Comparison of ENCODE assay signal across 14 cellular contexts in genomic region chr11:100908746-100909145, GRCh38.
DNase-seq lines count a peak whose midpoint lies in the region; ATAC-seq, FAIRE-seq and TF ChIP-seq lines count a peak whose summit lies in the region.
"Had no signal": no experiment of that assay in that cellular context is flagged by ENCODE, and none has a peak within 500 bp of the region (broad histone marks: within the 10 kb centered on the region; RNA-seq: fewer than 3 reads in every experiment).

No MANE protein-coding gene starts in this region.

- H3K4me3 Mint-ChIP-seq in endothelial cell (ENCODE audit: unreplicated experiment) = no peak overlapping the region

- no peaks in the 10 kb centered on the region for H3K4me1 Mint-ChIP-seq in endothelial cell (ENCODE audit: unreplicated experiment)

- H3K9me3 ChIP-seq in WERI-Rb-1 (ENCODE audit: severe bottlenecking) = no peaks in the 10 kb centered on the region
- no peaks in the 10 kb centered on the region for H3K9me3 ChIP-seq in kidney (ENCODE audit: control insufficient read depth in 1 of 2, low read length in 2 of 2)
- H3K9me3 ChIP-seq: colonic mucosa had no signal

- H3K4me1 ChIP-seq in kidney (ENCODE audit: control insufficient read depth in 1 of 2, insufficient read depth in 1 of 2, low read depth in 1 of 2, low read length in 2 of 2) = no peaks in the 10 kb centered on the region
- H3K4me1 ChIP-seq: colonic mucosa had no signal

- no peak overlapping the region for H3K27ac Mint-ChIP-seq in endothelial cell (ENCODE audit: unreplicated experiment)
- H3K27ac Mint-ChIP-seq: IgD-negative memory B cell had no signal

- H3K36me3 Mint-ChIP-seq in endothelial cell (ENCODE audit: low read depth, unreplicated experiment) = no peaks in the 10 kb centered on the region

- ATAC-seq in GM18907 (IDR thresholded peaks at IDR 0.05; ENCODE audit: unreplicated experiment) (peak; percentile 58), HG02763 (IDR thresholded peaks at IDR 0.05; ENCODE audit: unreplicated experiment) (peak; percentile 49)
- ATAC-seq: stimulated activated naive CD8-positive, alpha-beta T cell treated with anti-CD3 and anti-CD28 coated beads, Interleukin-15, Interleukin-2, amounts not matched to agents 100 U/mL and 50 U/mL, for 24 hours had no signal

- DNase-seq in LHCN-M2 (ENCODE audit: low read depth) (peak; percentile 71), non-pigmented ciliary epithelial cell (ENCODE audit: low read depth) (peak; percentile 32), WERI-Rb-1 (no peak), NCI-H1092 treated with DMSO at 0.1 percent for 48 hours (lab: John Stamatoyannopoulos, UW) (no peak), kidney (no peak), endothelial cell (ENCODE audit: low spot score) (no peak)
- DNase-seq: activated T-cell treated with anti-CD3 and anti-CD28 coated beads, Interleukin-2, amount 50 U/mL, for 48 hours; colonic mucosa; DMS 273 treated with DMSO at 0.1 percent for 48 hours; NCI-H69; stimulated activated naive CD8-positive, alpha-beta T cell treated with anti-CD3 and anti-CD28 coated beads, Interleukin-15, Interleukin-2, amounts not matched to agents 100 U/mL and 50 U/mL, for 24 hours had no signal

- no peak for FAIRE-seq in kidney (lab: Jason Lieb, UNC)

- TF ChIP-seq CTCF in WERI-Rb-1 (IDR thresholded peaks at IDR 0.05; ENCODE audit: low read depth, low read length) (no peak), kidney (IDR thresholded peaks at IDR 0.05; ENCODE audit: borderline replicate concordance, extremely low read depth, insufficient read depth) (no peak), endothelial cell (IDR thresholded peaks at IDR 0.05; ENCODE audit: unreplicated experiment) (no peak)

- H3K4me3 ChIP-seq in WERI-Rb-1 (ENCODE audit: low read depth, low read length) (no peak overlapping the region), kidney (ENCODE audit: low read length in 2 of 2) (no peak overlapping the region)
- H3K4me3 ChIP-seq: colonic mucosa had no signal

- no peaks in the 10 kb centered on the region for H3K27me3 ChIP-seq in WERI-Rb-1 (ENCODE audit: insufficient read depth, low read depth, severe bottlenecking)
- H3K27me3 ChIP-seq: colonic mucosa had no signal

- intact Hi-C loops in kidney (cut with DNase I) = no loop called here

- H3K27ac ChIP-seq in WERI-Rb-1 (no peak overlapping the region), kidney (ENCODE audit: low read depth in 2 of 2, low read length in 2 of 2) (no peak overlapping the region)
- H3K27ac ChIP-seq: colonic mucosa had no signal

- H3K9me3 Mint-ChIP-seq in endothelial cell (ENCODE audit: unreplicated experiment) = no peaks in the 10 kb centered on the region
- H3K9me3 Mint-ChIP-seq: IgD-negative memory B cell had no signal

- H3K9ac ChIP-seq in kidney (ENCODE audit: low read length in 2 of 2) = no peak overlapping the region

- H3K27me3 Mint-ChIP-seq in endothelial cell (ENCODE audit: unreplicated experiment) = no peaks in the 10 kb centered on the region
- H3K27me3 Mint-ChIP-seq: IgD-negative memory B cell had no signal

- H3K36me3 ChIP-seq in WERI-Rb-1 (no peaks in the 10 kb centered on the region), kidney (ENCODE audit: control insufficient read depth in 1 of 2, insufficient read depth in 2 of 2, low read length in 2 of 2) (no peaks in the 10 kb centered on the region)
- H3K36me3 ChIP-seq: colonic mucosa had no signal

Comparison
In these comparisons a context has a peak if more than half of its experiments do, and no peak if none do; other contexts are left out.
1. DNase-seq: peak in LHCN-M2 (single experiment) and non-pigmented ciliary epithelial cell (single experiment); none in WERI-Rb-1 (single experiment), NCI-H1092 treated with DMSO at 0.1 percent for 48 hours (single experiment), kidney (single experiment) and endothelial cell (single experiment).